Comparison of ENCODE assay signal across 7 cellular contexts in genomic region chr4:28760003-28760402, GRCh38.
"Had no signal": no experiment of that assay in that cellular context is flagged by ENCODE, and none has a peak within 500 bp of the region (broad histone marks: within the 10 kb centered on the region; RNA-seq: fewer than 3 reads in every experiment).

No MANE protein-coding gene starts in this region.

- H3K9ac ChIP-seq: KMS-11 had no signal

- H3K4me3 ChIP-seq: K562 had no signal

- DNase-seq: IMR-90, KBM-7, KG1 had no signal

- ATAC-seq: K562 had no signal

- H3K27ac ChIP-seq: HL-60, KMS-11 had no signal

- H3K4me2 ChIP-seq: KMS-11 had no signal

- FAIRE-seq: HTR-8/SVneo, K562 had no signal
